ENCODE assay signal across 8 cellular contexts in genomic region chr10:95832216-95833037, GRCh38.
DNase-seq lines count a peak whose midpoint lies in the region; ATAC-seq and TF ChIP-seq lines count a peak whose summit lies in the region.

No MANE protein-coding gene starts in this region.

- no peaks in the 10 kb centered on the region for H3K4me1 ChIP-seq in hepatocyte (ENCODE audit: insufficient read depth)

- DNase-seq in memory B cell (ENCODE audit: low spot score in 2 of 2): peak; percentile 56 to 81
- DNase-seq in NCI-H187 treated with DMSO at 0.1 percent for 48 hours (lab: John Stamatoyannopoulos, UW): no peak
- no peak for DNase-seq in NCI-H526 (lab: John Stamatoyannopoulos, UW)
- no peak for DNase-seq in hepatocyte (ENCODE audit: low spot score)
- no peak for DNase-seq in NCI-H146 treated with DMSO at 0.1 percent for 48 hours (lab: John Stamatoyannopoulos, UW; ENCODE audit: unreplicated experiment)

- no peaks in the 10 kb centered on the region for H3K9me3 Mint-ChIP-seq in memory B cell

- H3F3A ChIP-seq in SU-DHL-6 (ENCODE audit: insufficient read depth): peaks cover 34% of the 10 kb centered on the region

- peaks cover 53% of the 10 kb centered on the region for H3K4me1 Mint-ChIP-seq in memory B cell

- H3K4me2 ChIP-seq in SU-DHL-6 (ENCODE audit: low read depth, low read length, poor library complexity, severe bottlenecking) (peak overlapping the region; percentile 60), hepatocyte (no peak overlapping the region)

- H2AFZ ChIP-seq in SU-DHL-6 (ENCODE audit: low read depth, low read length, severe bottlenecking) (peak overlapping the region; percentile 21), hepatocyte (no peak overlapping the region)

- H3K27me3 Mint-ChIP-seq in memory B cell: no peaks in the 10 kb centered on the region

- peak overlapping the region; percentile 82 for H3K4me3 Mint-ChIP-seq in memory B cell

- H3K4me3 ChIP-seq in SU-DHL-6 (ENCODE audit: insufficient read depth, low read length, poor library complexity, severe bottlenecking): peak overlapping the region; percentile 21
- no peak overlapping the region for H3K4me3 ChIP-seq in hepatocyte

- ATAC-seq in GM18520 (IDR thresholded peaks at IDR 0.05; ENCODE audit: unreplicated experiment): peak; percentile 74
- ATAC-seq in GM21619 (IDR thresholded peaks at IDR 0.05; ENCODE audit: unreplicated experiment): peak; percentile 84
- ATAC-seq in memory B cell (ENCODE audit: low read depth): peak; percentile 90

- TF ChIP-seq CTCF in SU-DHL-6 (IDR thresholded peaks at IDR 0.05; ENCODE audit: insufficient read depth, low read length, poor library complexity, severe bottlenecking) (no peak), hepatocyte (IDR thresholded peaks at IDR 0.05; ENCODE audit: poor library complexity) (no peak)

- H3K27ac ChIP-seq in SU-DHL-6 (ENCODE audit: low read depth, low read length) (peak overlapping the region; percentile 90), hepatocyte (no peak overlapping the region)

- peak overlapping the region; percentile 52 for H3K9ac ChIP-seq in SU-DHL-6 (ENCODE audit: low read length)

- H3K27ac Mint-ChIP-seq in memory B cell: peak overlapping the region; percentile 97

- H3K36me3 ChIP-seq in SU-DHL-6 (ENCODE audit: low read length): no peaks in the 10 kb centered on the region
- no peaks in the 10 kb centered on the region for H3K36me3 ChIP-seq in hepatocyte (replicated peaks; ENCODE audit: insufficient read depth, low read depth)

- no peaks in the 10 kb centered on the region for H3K79me2 ChIP-seq in SU-DHL-6 (ENCODE audit: insufficient read depth, low read length)
- H3K79me2 ChIP-seq in hepatocyte: no peaks in the 10 kb centered on the region

- H3K27me3 ChIP-seq in SU-DHL-6 (ENCODE audit: low read length) (no peaks in the 10 kb centered on the region), hepatocyte (no peaks in the 10 kb centered on the region)

- no peaks in the 10 kb centered on the region for H4K20me1 ChIP-seq in SU-DHL-6 (ENCODE audit: low read depth, low read length)
- no peaks in the 10 kb centered on the region for H4K20me1 ChIP-seq in hepatocyte (ENCODE audit: insufficient read depth, poor library complexity, severe bottlenecking)

- 73% methylated on average over 6 of the region's 6 CpGs for WGBS in hepatocyte (ENCODE audit: low lambda C conversion rate, missing lambda C conversion rate)

- no peaks in the 10 kb centered on the region for H3K9me2 ChIP-seq in SU-DHL-6 (replicated peaks; ENCODE audit: insufficient read depth, low read length)
- no peaks in the 10 kb centered on the region for H3K9me2 ChIP-seq in hepatocyte (replicated peaks; ENCODE audit: insufficient read depth)

- peaks cover 4% of the 10 kb centered on the region for H3K36me3 Mint-ChIP-seq in memory B cell

- H3K9me3 ChIP-seq in SU-DHL-6 (ENCODE audit: insufficient read depth, low read length): no peaks in the 10 kb centered on the region
- H3K9me3 ChIP-seq in hepatocyte (ENCODE audit: low read depth): no peaks in the 10 kb centered on the region

Comparison
In these comparisons a context has a peak if more than half of its experiments do, and no peak if none do; other contexts are left out.
1. DNase-seq: peak in memory B cell (2 of 2); none in NCI-H187 treated with DMSO at 0.1 percent for 48 hours (single experiment), NCI-H526 (0 of 2), hepatocyte (single experiment) and NCI-H146 treated with DMSO at 0.1 percent for 48 hours (single experiment).
2. Peak in every context shown above with its lines, with median percentiles within 50 percentile points of each other: ATAC-seq.